In the genomic region with DNA sequence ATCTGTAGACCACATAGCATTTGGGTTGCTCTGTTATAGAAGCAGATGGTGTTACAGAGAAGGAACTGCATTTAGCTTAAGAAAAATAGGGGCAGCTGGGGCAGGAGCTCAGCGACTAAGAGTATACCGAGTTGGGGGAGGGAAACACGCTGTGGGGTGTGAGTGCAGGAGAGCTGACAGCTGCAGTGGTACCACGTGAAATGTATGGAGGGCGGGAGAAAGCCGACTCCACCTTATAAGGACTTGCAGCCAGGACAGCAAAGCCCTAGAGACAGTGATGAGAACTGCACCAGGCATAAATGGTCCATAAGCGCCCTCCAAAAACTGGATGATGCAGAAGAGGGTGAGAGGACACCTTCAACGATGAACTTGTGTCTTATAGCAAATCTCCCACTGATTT, we compare ENCODE assay signal across 8 cellular contexts.
DNase-seq lines count a peak whose midpoint lies in the region; ATAC-seq, FAIRE-seq and TF ChIP-seq lines count a peak whose summit lies in the region.

No MANE protein-coding gene starts in this region.

- DNase-seq in activated CD4-positive, CD25-positive, alpha-beta regulatory T cell treated with anti-CD3 and anti-CD28 coated beads, Interleukin-2, amount 50 U/mL, for 72 hours: no peak
- DNase-seq in HEK293T (ENCODE audit: extremely low spot score) (peak; percentile 59), NCI-H128 (lab: John Stamatoyannopoulos, UW; ENCODE audit: unreplicated experiment) (peak; percentile 33), iPS-NIHi11 (ENCODE audit: low spot score) (peak; percentile 50), RCC 7860 (ENCODE audit: low spot score) (no peak), Calu3 (no peak)
- DNase-seq in activated CD4-positive, alpha-beta T cell treated with anti-CD3 and anti-CD28 coated beads, Interleukin-2, amount 50 U/mL, for 48 hours: peak; percentile 12 to 20

- H3K4me1 Mint-ChIP-seq in Calu3 (ENCODE audit: low read depth, unreplicated experiment): no peaks in the 10 kb centered on the region

- no peak overlapping the region for H3K27ac Mint-ChIP-seq in Calu3 (ENCODE audit: unreplicated experiment)

- ATAC-seq in activated CD4-positive, CD25-positive, alpha-beta regulatory T cell treated with anti-CD3 and anti-CD28 coated beads, Interleukin-2, amount 50 U/mL, for 24 hours: peak; percentile 45 to 62

- FAIRE-seq in RCC 7860 (lab: Jason Lieb, UNC): no peak

- H3K4me3 Mint-ChIP-seq in Calu3 (ENCODE audit: low read depth, unreplicated experiment): no peak overlapping the region

- intact Hi-C loops in Calu3 (cut with micrococcal nuclease; ENCODE audit: unreplicated experiment): no loop called here

- no peak for TF ChIP-seq CTCF in Calu3 (IDR thresholded peaks at IDR 0.05; ENCODE audit: unreplicated experiment)

- no peaks in the 10 kb centered on the region for H3K27me3 Mint-ChIP-seq in Calu3 (ENCODE audit: unreplicated experiment)

- no peaks in the 10 kb centered on the region for H3K36me3 Mint-ChIP-seq in Calu3 (ENCODE audit: insufficient read depth, unreplicated experiment)

- no peaks in the 10 kb centered on the region for H3K9me3 Mint-ChIP-seq in Calu3 (ENCODE audit: low read depth, unreplicated experiment)

- CTCF ChIA-PET in HEK293T (lab: Yijun Ruan, JAX) (no interaction called here), Calu3 (lab: Charles Lee) (no interaction called here)

- POLR2A ChIA-PET in HEK293T (lab: Yijun Ruan, JAX): no interaction called here

- BruUV-seq in Calu3 (replicated peaks; lab: Mats Ljungman, UMichigan): no TSS peak

TF ChIP-seq in HEK293T, 16 proteins besides CTCF, POLR2A, EP300 and RAD21:
- no peak for TF ChIP-seq LEF1 (IDR thresholded peaks at IDR 0.05; ENCODE audit: borderline replicate concordance)
- TF ChIP-seq, protein P1, sequence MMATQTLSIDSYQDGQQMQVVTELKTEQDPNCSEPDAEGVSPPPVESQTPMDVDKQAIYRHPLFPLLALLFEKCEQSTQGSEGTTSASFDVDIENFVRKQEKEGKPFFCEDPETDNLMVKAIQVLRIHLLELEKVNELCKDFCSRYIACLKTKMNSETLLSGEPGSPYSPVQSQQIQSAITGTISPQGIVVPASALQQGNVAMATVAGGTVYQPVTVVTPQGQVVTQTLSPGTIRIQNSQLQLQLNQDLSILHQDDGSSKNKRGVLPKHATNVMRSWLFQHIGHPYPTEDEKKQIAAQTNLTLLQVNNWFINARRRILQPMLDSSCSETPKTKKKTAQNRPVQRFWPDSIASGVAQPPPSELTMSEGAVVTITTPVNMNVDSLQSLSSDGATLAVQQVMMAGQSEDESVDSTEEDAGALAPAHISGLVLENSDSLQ (IDR thresholded peaks at IDR 0.05): no peak
- TF ChIP-seq L3MBTL2 (conservative IDR thresholded peaks at IDR 0.05): peak; percentile 72
- TF ChIP-seq FOXM1 (IDR thresholded peaks at IDR 0.05; ENCODE audit: borderline replicate concordance): no peak
- TF ChIP-seq FOXK2 (IDR thresholded peaks at IDR 0.05): no peak
TF ChIP-seq in HEK293T: peak in this region for 1.

Comparison
In these comparisons a context has a peak if more than half of its experiments do, and no peak if none do; other contexts are left out.
1. DNase-seq: peak in HEK293T (single experiment), NCI-H128 (single experiment), activated CD4-positive, alpha-beta T cell treated with anti-CD3 and anti-CD28 coated beads, Interleukin-2, amount 50 U/mL, for 48 hours (2 of 2) and iPS-NIHi11 (single experiment); none in activated CD4-positive, CD25-positive, alpha-beta regulatory T cell treated with anti-CD3 and anti-CD28 coated beads, Interleukin-2, amount 50 U/mL, for 72 hours (single experiment), RCC 7860 (single experiment) and Calu3 (single experiment).